In the genomic region with DNA sequence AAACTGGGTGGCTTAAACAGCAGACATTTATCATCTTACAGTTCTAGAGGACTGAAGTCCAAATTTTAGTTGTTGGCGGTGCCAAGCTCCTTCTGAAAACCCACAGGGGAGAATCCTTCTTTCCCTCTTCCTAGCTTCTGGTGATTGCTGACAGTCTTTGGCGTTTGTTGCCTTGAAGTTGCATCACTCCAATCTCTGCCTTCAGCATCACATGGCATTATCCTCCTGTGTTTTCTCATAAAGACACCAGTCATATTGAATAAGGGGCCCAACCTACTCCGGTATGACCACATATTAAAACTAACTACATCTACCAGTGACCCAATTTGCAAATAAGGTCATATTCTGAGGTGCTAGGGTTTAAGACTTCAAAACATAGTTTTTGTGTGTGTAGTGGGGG, we compare ENCODE assay signal across 19 cellular contexts.
"Had no signal": no experiment of that assay in that cellular context is flagged by ENCODE, and none has a peak within 500 bp of the region (broad histone marks: within the 10 kb centered on the region; RNA-seq: fewer than 3 reads in every experiment).

No MANE protein-coding gene starts in this region.

- DNase-seq: activated CD4-positive, alpha-beta T cell treated with anti-CD3 and anti-CD28 coated beads for 48 hours; activated CD8-positive, alpha-beta T cell treated with anti-CD3 and anti-CD28 coated beads for 36 hours; activated effector memory CD4-positive, alpha-beta T cell treated with anti-CD3 and anti-CD28 coated beads, Interleukin-2, amount 50 U/mL, for 16 hours; activated T-cell treated with anti-CD3 and anti-CD28 coated beads, Interleukin-2, amount 50 U/mL, for 48 hours; effector memory CD8-positive, alpha-beta T cell; immature natural killer cell; left cardiac atrium; naive B cell; pancreas; stimulated activated CD4-positive, alpha-beta T cell treated with anti-CD3 and anti-CD28 coated beads, Interleukin-4, amount 100 ng/mL, for 24 hours; stimulated activated naive CD4-positive, alpha-beta T cell; T-helper 2 cell; transverse colon had no signal

- H3K4me1 ChIP-seq: pancreas had no signal

- H3K4me1 Mint-ChIP-seq: activated naive CD4-positive, alpha-beta T cell treated with anti-CD3 and anti-CD28 coated beads, Interleukin-2, amount 50 U/mL, for 24 hours; central memory CD8-positive, alpha-beta T cell; immature natural killer cell; naive B cell; WTC11 had no signal

- H3K36me3 Mint-ChIP-seq: activated naive CD4-positive, alpha-beta T cell treated with anti-CD3 and anti-CD28 coated beads, Interleukin-2, amount 50 U/mL, for 24 hours; brain; immature natural killer cell; naive B cell; WTC11 had no signal

- H3K4me3 ChIP-seq: pancreas, skin epidermis, transverse colon had no signal

- H3K27me3 Mint-ChIP-seq: activated CD8-positive, alpha-beta T cell treated with anti-CD3 and anti-CD28 coated beads for 36 hours; activated naive CD4-positive, alpha-beta T cell treated with anti-CD3 and anti-CD28 coated beads, Interleukin-2, amount 50 U/mL, for 24 hours; central memory CD8-positive, alpha-beta T cell; effector memory CD8-positive, alpha-beta T cell; naive B cell had no signal

- H3K27ac Mint-ChIP-seq: activated CD8-positive, alpha-beta T cell treated with anti-CD3 and anti-CD28 coated beads for 36 hours; activated naive CD4-positive, alpha-beta T cell treated with anti-CD3 and anti-CD28 coated beads, Interleukin-2, amount 50 U/mL, for 24 hours; dendritic cell treated with granulocyte-macrophage colony-stimulating factor and Interleukin-4, amounts not matched to agents 40 ng/mL and 50 ng/mL, for 4 days; effector memory CD8-positive, alpha-beta T cell; immature natural killer cell; naive B cell; WTC11 had no signal

- H3K27me3 ChIP-seq: pancreas, transverse colon had no signal

- H3K36me3 ChIP-seq: pancreas, transverse colon had no signal

- H3K9me3 ChIP-seq: pancreas, transverse colon had no signal

- ATAC-seq: activated CD8-positive, alpha-beta T cell treated with anti-CD3 and anti-CD28 coated beads for 36 hours; effector memory CD8-positive, alpha-beta T cell; pancreas; WTC11 had no signal

- H3K4me3 Mint-ChIP-seq: activated CD8-positive, alpha-beta T cell treated with anti-CD3 and anti-CD28 coated beads for 36 hours; activated naive CD4-positive, alpha-beta T cell treated with anti-CD3 and anti-CD28 coated beads, Interleukin-2, amount 50 U/mL, for 24 hours; brain; central memory CD8-positive, alpha-beta T cell; dendritic cell treated with granulocyte-macrophage colony-stimulating factor and Interleukin-4, amounts not matched to agents 40 ng/mL and 50 ng/mL, for 4 days; effector memory CD8-positive, alpha-beta T cell; immature natural killer cell; naive B cell; WTC11 had no signal
